ENCODE assay signal across 19 cellular contexts in genomic region chr11:67250059-67251043, GRCh38. TPM values are rescaled to one million over a fixed set of nuclear protein-coding genes. Genes with fewer than 3 reads are reported as not detected.
DNase-seq lines count a peak whose midpoint lies in the region; ATAC-seq, FAIRE-seq and TF ChIP-seq lines count a peak whose summit lies in the region.
"Had no signal": no experiment of that assay in that cellular context is flagged by ENCODE, and none has a peak within 500 bp of the region (broad histone marks: within the 10 kb centered on the region; RNA-seq: fewer than 3 reads in every experiment).

No MANE protein-coding gene starts in this region.

- DNase-seq in left ventricle myocardium inferior (no peak), left ventricle myocardium superior (no peak), Panc1 (ENCODE audit: low read depth, low spot score) (no peak), endothelial cell (ENCODE audit: low spot score) (no peak), frontal cortex (ENCODE audit: low spot score in 2 of 2) (no peak)
- no peak for DNase-seq in stimulated activated naive B cell treated with anti-CD40 and anti-IgM and Interleukin-4, amounts not matched to agents 10 μg/mL and 1 μg/mL and 100 μg/mL, for 72 hours
- DNase-seq: activated CD4-positive, alpha-beta T cell treated with anti-CD3 and anti-CD28 coated beads for 48 hours; GF-D8; HCEC 1CT; kidney; mesenchymal stem cell; NCI-H1436; NCI-H510A; stimulated activated CD4-positive, alpha-beta T cell treated with anti-CD3 and anti-CD28 coated beads, Interleukin-1b, Interleukin-23, amount 100 ng/mL, for 48 hours; T-helper 1 cell had no signal

- peak overlapping the region; percentile 79 for H3K4me3 Mint-ChIP-seq in endothelial cell (ENCODE audit: unreplicated experiment)
- no peak overlapping the region for H3K4me3 Mint-ChIP-seq in stimulated activated naive B cell treated with anti-CD40 and anti-IgM and Interleukin-4, amounts not matched to agents 10 μg/mL and 1 μg/mL and 100 μg/mL, for 72 hours
- H3K4me3 Mint-ChIP-seq: nephron; stimulated activated memory B cell treated with anti-CD40 and anti-IgM and Interleukin-4, amounts not matched to agents 10 μg/mL and 1 μg/mL and 100 μg/mL, for 72 hours had no signal

- H3K4me1 ChIP-seq in left ventricle myocardium inferior (peaks cover 21% of the 10 kb centered on the region), Panc1 (ENCODE audit: control insufficient read depth, insufficient read depth, low read length) (no peaks in the 10 kb centered on the region)

- in situ Hi-C loops in Panc1 (cut with HindIII; ENCODE audit: low pct_unique_long_range_greater_than_20kb, low sequenced_read_pairs), result no loop called here

- H3K9me3 Mint-ChIP-seq in endothelial cell (ENCODE audit: unreplicated experiment), result no peaks in the 10 kb centered on the region
- no peaks in the 10 kb centered on the region for H3K9me3 Mint-ChIP-seq in stimulated activated naive B cell treated with anti-CD40 and anti-IgM and Interleukin-4, amounts not matched to agents 10 μg/mL and 1 μg/mL and 100 μg/mL, for 72 hours
- H3K9me3 Mint-ChIP-seq: nephron; stimulated activated memory B cell treated with anti-CD40 and anti-IgM and Interleukin-4, amounts not matched to agents 10 μg/mL and 1 μg/mL and 100 μg/mL, for 72 hours had no signal

- H3K27ac ChIP-seq in left ventricle myocardium inferior (replicated peaks) (peak overlapping the region; percentile 58), Panc1 (ENCODE audit: low read length) (no peak overlapping the region)

- TF ChIP-seq CTCF in left ventricle myocardium inferior (IDR thresholded peaks at IDR 0.05; ENCODE audit: borderline replicate concordance) (no peak), Panc1 (IDR thresholded peaks at IDR 0.05) (no peak), endothelial cell (IDR thresholded peaks at IDR 0.05; ENCODE audit: unreplicated experiment) (no peak)

- intact Hi-C loops in left ventricle myocardium inferior (cut with micrococcal nuclease) (no loop called here), left ventricle myocardium superior (cut with micrococcal nuclease) (no loop called here), Panc1 (cut with micrococcal nuclease; ENCODE audit: unreplicated experiment) (no loop called here)

- H3K4me3 ChIP-seq in left ventricle myocardium inferior (no peak overlapping the region), Panc1 (ENCODE audit: low read depth in 2 of 2, low read length in 2 of 2) (no peak overlapping the region)

- H3K27ac Mint-ChIP-seq in endothelial cell (ENCODE audit: unreplicated experiment), result peak overlapping the region; percentile 67
- peak overlapping the region; percentile 62 for H3K27ac Mint-ChIP-seq in stimulated activated naive B cell treated with anti-CD40 and anti-IgM and Interleukin-4, amounts not matched to agents 10 μg/mL and 1 μg/mL and 100 μg/mL, for 72 hours
- H3K27ac Mint-ChIP-seq: nephron; stimulated activated memory B cell treated with anti-CD40 and anti-IgM and Interleukin-4, amounts not matched to agents 10 μg/mL and 1 μg/mL and 100 μg/mL, for 72 hours had no signal

- CTCF ChIA-PET in Panc1 (lab: Charles Lee), result interaction anchor here (0.5 kb wide), 1 partner anchor 414 kb away, joined by 6 read pairs; no protein-coding TSS in a partner anchor

- peaks cover 100% of the 10 kb centered on the region for H3K36me3 ChIP-seq in left ventricle myocardium inferior
- peaks cover 80% of the 10 kb centered on the region for H3K36me3 ChIP-seq in Panc1 (ENCODE audit: control insufficient read depth, insufficient read depth, low read length)

- H3K4me1 Mint-ChIP-seq in endothelial cell (ENCODE audit: unreplicated experiment), result peaks cover 16% of the 10 kb centered on the region
- H3K4me1 Mint-ChIP-seq in stimulated activated naive B cell treated with anti-CD40 and anti-IgM and Interleukin-4, amounts not matched to agents 10 μg/mL and 1 μg/mL and 100 μg/mL, for 72 hours, result peaks cover 9 to 33% of the 10 kb centered on the region in 2 donors
- H3K4me1 Mint-ChIP-seq: nephron had no signal

- ATAC-seq in left ventricle myocardium superior (no peak), Panc1 (no peak), HG03159 (IDR thresholded peaks at IDR 0.05; ENCODE audit: unreplicated experiment) (no peak)
- no peak for ATAC-seq in stimulated activated naive B cell treated with anti-CD40 and anti-IgM and Interleukin-4, amounts not matched to agents 10 μg/mL and 1 μg/mL and 100 μg/mL, for 72 hours (replicated peaks)
- ATAC-seq: stimulated activated memory B cell treated with anti-CD40 and anti-IgM and Interleukin-4, amounts not matched to agents 10 μg/mL and 1 μg/mL and 100 μg/mL, for 72 hours had no signal

- BruUV-seq in Panc1 (replicated peaks; lab: Mats Ljungman, UMichigan), result TSS peak; percentile 16

- FAIRE-seq in frontal cortex (lab: Jason Lieb, UNC), result no peak
- FAIRE-seq: astrocyte, kidney had no signal

- peaks cover 6% of the 10 kb centered on the region for H3K27me3 Mint-ChIP-seq in endothelial cell (ENCODE audit: unreplicated experiment)
- no peaks in the 10 kb centered on the region for H3K27me3 Mint-ChIP-seq in stimulated activated naive B cell treated with anti-CD40 and anti-IgM and Interleukin-4, amounts not matched to agents 10 μg/mL and 1 μg/mL and 100 μg/mL, for 72 hours
- H3K27me3 Mint-ChIP-seq: stimulated activated memory B cell treated with anti-CD40 and anti-IgM and Interleukin-4, amounts not matched to agents 10 μg/mL and 1 μg/mL and 100 μg/mL, for 72 hours had no signal

- H3K36me3 Mint-ChIP-seq in endothelial cell (ENCODE audit: low read depth, unreplicated experiment), result peaks cover 72% of the 10 kb centered on the region
- peaks cover 40 to 76% of the 10 kb centered on the region in 2 donors for H3K36me3 Mint-ChIP-seq in stimulated activated naive B cell treated with anti-CD40 and anti-IgM and Interleukin-4, amounts not matched to agents 10 μg/mL and 1 μg/mL and 100 μg/mL, for 72 hours

- POLR2A ChIA-PET in Panc1 (lab: Charles Lee), result no interaction called here

- no peaks in the 10 kb centered on the region for H3K27me3 ChIP-seq in left ventricle myocardium inferior (ENCODE audit: low read depth)
- H3K27me3 ChIP-seq in Panc1 (ENCODE audit: control insufficient read depth, insufficient read depth, low read length), result no peaks in the 10 kb centered on the region

- no peaks in the 10 kb centered on the region for H3K9me3 ChIP-seq in left ventricle myocardium inferior (replicated peaks)
- no peaks in the 10 kb centered on the region for H3K9me3 ChIP-seq in Panc1 (ENCODE audit: control insufficient read depth, insufficient read depth, low read depth, low read length)

RNA-seq across cellular contexts. Expression of gene GRK2, which starts 15.9 kb away (rescaled TPM):
- total RNA-seq in left ventricle myocardium inferior, result 53.8 TPM
- total RNA-seq in left ventricle myocardium superior, result 56.8 TPM
- 103 TPM for total RNA-seq in Panc1 (2021; ENCODE audit: unreplicated experiment)
- 192 TPM for polyA plus RNA-seq in Panc1 (2012; ENCODE audit: insufficient read length)
- total RNA-seq in endothelial cell (ENCODE audit: unreplicated experiment), result 92.7 TPM
- total RNA-seq in frontal cortex, result 46.9 TPM

RNA-seq across cellular contexts. Expression of gene ANKRD13D, which starts 38.8 kb away (rescaled TPM):
- total RNA-seq in left ventricle myocardium inferior (11.8 TPM), left ventricle myocardium superior (13.1 TPM), Panc1 (2021; ENCODE audit: unreplicated experiment) (76.5 TPM), endothelial cell (ENCODE audit: unreplicated experiment) (65.1 TPM), frontal cortex (55.8 TPM)
- 55.6 TPM for polyA plus RNA-seq in Panc1 (2012; ENCODE audit: insufficient read length)

RNA-seq across cellular contexts. Expression of gene SSH3, which starts 53.0 kb away (rescaled TPM):
- total RNA-seq in left ventricle myocardium inferior (14.9 TPM), left ventricle myocardium superior (18.7 TPM), Panc1 (2021; ENCODE audit: unreplicated experiment) (79.8 TPM), endothelial cell (ENCODE audit: unreplicated experiment) (7.3 TPM), frontal cortex (2.0 TPM)
- 82.6 TPM for polyA plus RNA-seq in Panc1 (2012; ENCODE audit: insufficient read length)
